ENCODE assay signal across 8 cellular contexts in genomic region chr10:110076559-110077318, GRCh38.
DNase-seq lines count a peak whose midpoint lies in the region; ATAC-seq and TF ChIP-seq lines count a peak whose summit lies in the region.

No MANE protein-coding gene starts in this region.

- H3K27ac ChIP-seq in GM23248 (peak overlapping the region; percentile 91), skeletal muscle tissue (ENCODE audit: low read depth, low read length) (peak overlapping the region; percentile 51)

- peak overlapping the region; percentile 57 for H3K4me3 ChIP-seq in GM23248
- H3K4me3 ChIP-seq in skeletal muscle tissue (ENCODE audit: low read length in 3 of 3), result peak overlapping the region in 2 of 3 donors; percentile 1 to 45

- TF ChIP-seq CTCF in GM13976 (IDR thresholded peaks at IDR 0.05; ENCODE audit: borderline replicate concordance, control extremely low read depth, extremely low read depth, insufficient read depth, missing control alignments), result no peak

- no peak overlapping the region for H2AFZ ChIP-seq in GM23248

- DNase-seq in GM13976 (ENCODE audit: low spot score), result peak; percentile 27
- DNase-seq in GM23248, result peak; percentile 90
- peak; percentile 89 for DNase-seq in KBM-7
- DNase-seq in activated naive CD4-positive, alpha-beta T cell treated with anti-CD3 and anti-CD28 coated beads, Interleukin-2, amount 50 U/mL, for 72 hours (ENCODE audit: low spot score in 2 of 2), result no peak
- peak; percentile 49 for DNase-seq in left cardiac atrium
- no peak for DNase-seq in NCI-H2107 treated with DMSO at 0.1 percent for 48 hours (lab: John Stamatoyannopoulos, UW; ENCODE audit: unreplicated experiment)
- DNase-seq in NCI-H1105 (lab: John Stamatoyannopoulos, UW), result no peak

- H3K9ac ChIP-seq in GM23248 (peak overlapping the region; percentile 74), skeletal muscle tissue (ENCODE audit: low read depth in 1 of 3, low read length in 3 of 3) (no peak overlapping the region)

- no peaks in the 10 kb centered on the region for H3K9me3 ChIP-seq in GM23248 (ENCODE audit: low read depth)
- no peaks in the 10 kb centered on the region for H3K9me3 ChIP-seq in skeletal muscle tissue (ENCODE audit: control insufficient read depth in 3 of 3, low read length in 3 of 3)

- peaks cover 75% of the 10 kb centered on the region for H3K79me2 ChIP-seq in GM23248 (ENCODE audit: insufficient read depth)

- intact Hi-C loops in left cardiac atrium (cut with DNase I), result loop anchor here in 1 of 2 donors (5.0 kb wide), 1 partner anchor 69 kb away; the partner anchor contains the start of gene ADD3

- in situ Hi-C loops in GM13976 (cut with MboI; ENCODE audit: low sequenced_read_pairs, unreplicated experiment), result no loop called here
- in situ Hi-C loops in GM23248 (cut with MboI), result no loop called here
- in situ Hi-C loops in KBM-7 (cut with MboI; ENCODE audit: low pct_unique_long_range_greater_than_20kb, low sequenced_read_pairs), result no loop called here

- H3K9me2 ChIP-seq in GM23248 (ENCODE audit: insufficient read depth), result no peaks in the 10 kb centered on the region

- peak overlapping the region; percentile 93 for H3K4me2 ChIP-seq in GM23248 (ENCODE audit: unreplicated experiment)

- no peaks in the 10 kb centered on the region for H4K20me1 ChIP-seq in GM23248 (ENCODE audit: insufficient read depth)

- peaks cover 57% of the 10 kb centered on the region for H3F3A ChIP-seq in GM23248 (ENCODE audit: insufficient read depth)

- H3K36me3 Mint-ChIP-seq in activated naive CD4-positive, alpha-beta T cell treated with anti-CD3 and anti-CD28 coated beads, Interleukin-2, amount 50 U/mL, for 72 hours, result peaks cover 0 to 6% of the 10 kb centered on the region in 2 donors

- no peaks in the 10 kb centered on the region for H3K27me3 ChIP-seq in GM23248 (replicated peaks; ENCODE audit: insufficient read depth)
- H3K27me3 ChIP-seq in skeletal muscle tissue (ENCODE audit: control insufficient read depth in 3 of 3, insufficient read depth in 3 of 3, low read length in 3 of 3), result no peaks in the 10 kb centered on the region

- no peaks in the 10 kb centered on the region for H3K9me3 Mint-ChIP-seq in activated naive CD4-positive, alpha-beta T cell treated with anti-CD3 and anti-CD28 coated beads, Interleukin-2, amount 50 U/mL, for 72 hours

- peaks cover 71% of the 10 kb centered on the region for H3K4me1 ChIP-seq in GM23248 (ENCODE audit: insufficient read depth)
- peaks cover 19 to 44% (median 33%) of the 10 kb centered on the region in 3 donors for H3K4me1 ChIP-seq in skeletal muscle tissue (ENCODE audit: control insufficient read depth in 3 of 3, insufficient read depth in 3 of 3, low read length in 3 of 3)

- peak; percentile 40 to 49 for ATAC-seq in activated naive CD4-positive, alpha-beta T cell treated with anti-CD3 and anti-CD28 coated beads, Interleukin-2, amount 50 U/mL, for 72 hours
- peak; percentile 79 to 88 for ATAC-seq in left cardiac atrium

- peak overlapping the region; percentile 76 to 88 for H3K27ac Mint-ChIP-seq in activated naive CD4-positive, alpha-beta T cell treated with anti-CD3 and anti-CD28 coated beads, Interleukin-2, amount 50 U/mL, for 72 hours

- no peaks in the 10 kb centered on the region for H3K36me3 ChIP-seq in GM23248 (ENCODE audit: low read depth)
- no peaks in the 10 kb centered on the region for H3K36me3 ChIP-seq in skeletal muscle tissue (ENCODE audit: control insufficient read depth in 3 of 3, insufficient read depth in 3 of 3, low read length in 3 of 3)

Comparison
In these comparisons a context has a peak if more than half of its experiments do, and no peak if none do; other contexts are left out.
1. DNase-seq: peak in GM13976 (single experiment), GM23248 (single experiment), KBM-7 (single experiment) and left cardiac atrium (single experiment); none in activated naive CD4-positive, alpha-beta T cell treated with anti-CD3 and anti-CD28 coated beads, Interleukin-2, amount 50 U/mL, for 72 hours (0 of 2), NCI-H2107 treated with DMSO at 0.1 percent for 48 hours (single experiment) and NCI-H1105 (single experiment).